23 cellular contexts compared by ENCODE assay signal in genomic region chr17:76009447-76009846, GRCh38. TPM values are rescaled to one million over a fixed set of nuclear protein-coding genes. Genes with fewer than 3 reads are reported as not detected.
A peak's percentile ranks its signal among the peaks of the same experiment; 100 is the strongest.
DNase-seq lines count a peak whose midpoint lies in the region; ATAC-seq and TF ChIP-seq lines count a peak whose summit lies in the region.
"Had no signal": no experiment of that assay in that cellular context is flagged by ENCODE, and none has a peak within 500 bp of the region (broad histone marks: within the 10 kb centered on the region; RNA-seq: fewer than 3 reads in every experiment).

No MANE protein-coding gene starts in this region.

- H3K4me2 ChIP-seq in neural progenitor cell, result no peak overlapping the region

- no peaks in the 10 kb centered on the region for H3K79me2 ChIP-seq in neural progenitor cell (ENCODE audit: low read depth)

- in situ Hi-C loops in KBM-7 (cut with MboI; ENCODE audit: low pct_unique_long_range_greater_than_20kb, low sequenced_read_pairs), result loop anchor here (25.0 kb wide), 1 partner anchor 278 kb away; no protein-coding TSS in a partner anchor

- peak overlapping the region; percentile 19 to 57 for H3K27ac Mint-ChIP-seq in activated naive CD4-positive, alpha-beta T cell treated with anti-CD3 and anti-CD28 coated beads, Interleukin-2, amount 50 U/mL, for 72 hours
- H3K27ac Mint-ChIP-seq in endothelial cell (ENCODE audit: unreplicated experiment) (peak overlapping the region; percentile 43), neural progenitor cell (no peak overlapping the region)
- H3K27ac Mint-ChIP-seq: IgD-negative memory B cell had no signal

- H4K20me1 ChIP-seq in neural progenitor cell (ENCODE audit: low read depth), result no peaks in the 10 kb centered on the region

- no peaks in the 10 kb centered on the region for H3K36me3 ChIP-seq in neural progenitor cell

- no peak overlapping the region for H3K4me3 ChIP-seq in neural progenitor cell
- H3K4me3 ChIP-seq: GM23248, MG63 had no signal

- no peak overlapping the region for H3K9ac ChIP-seq in neural progenitor cell
- H3K9ac ChIP-seq: GM23248 had no signal

- H3K4me1 Mint-ChIP-seq in endothelial cell (ENCODE audit: unreplicated experiment) (no peaks in the 10 kb centered on the region), neural progenitor cell (peaks cover 12% of the 10 kb centered on the region)

- H3K27me3 ChIP-seq in neural progenitor cell, result no peaks in the 10 kb centered on the region
- H3K27me3 ChIP-seq: MG63 had no signal

- no peaks in the 10 kb centered on the region for H3F3A ChIP-seq in neural progenitor cell (ENCODE audit: low read depth)

- DNase-seq in activated naive CD4-positive, alpha-beta T cell treated with anti-CD3 and anti-CD28 coated beads, Interleukin-2, amount 50 U/mL, for 72 hours (ENCODE audit: low spot score in 2 of 2), result no peak
- no peak for DNase-seq in activated naive CD4-positive, alpha-beta T cell treated with anti-CD3 and anti-CD28 coated beads, Interleukin-2, amount 50 U/mL, for 16 hours
- no peak for DNase-seq in endothelial cell (ENCODE audit: low spot score)
- no peak for DNase-seq in neural progenitor cell (ENCODE audit: low spot score)
- no peak for DNase-seq in KBM-7
- no peak for DNase-seq in Kasumi-1 (lab: John Stamatoyannopoulos, UW)
- DNase-seq: CD8-positive, alpha-beta memory T cell; DMS53; GF-D8; GM23248; HCEC 1CT; MG63; NCI-H1417; NCI-H187; NCI-H446; NCI-H526 had no signal

- H3K4me1 ChIP-seq in neural progenitor cell, result no peaks in the 10 kb centered on the region

- H3K4me3 Mint-ChIP-seq in endothelial cell (ENCODE audit: unreplicated experiment), result peak overlapping the region; percentile 79
- peak overlapping the region; percentile 13 for H3K4me3 Mint-ChIP-seq in neural progenitor cell
- H3K4me3 Mint-ChIP-seq: CD8-positive, alpha-beta memory T cell; IgD-negative memory B cell had no signal

- H3K9me3 ChIP-seq in neural progenitor cell (ENCODE audit: low read depth), result no peaks in the 10 kb centered on the region
- H3K9me3 ChIP-seq: MG63 had no signal

- no peaks in the 10 kb centered on the region for H3K36me3 Mint-ChIP-seq in activated naive CD4-positive, alpha-beta T cell treated with anti-CD3 and anti-CD28 coated beads, Interleukin-2, amount 50 U/mL, for 72 hours
- H3K36me3 Mint-ChIP-seq in endothelial cell (ENCODE audit: low read depth, unreplicated experiment) (peaks cover 13% of the 10 kb centered on the region), neural progenitor cell (no peaks in the 10 kb centered on the region)
- H3K36me3 Mint-ChIP-seq: CD8-positive, alpha-beta memory T cell; IgD-negative memory B cell had no signal

- H2AFZ ChIP-seq in neural progenitor cell (replicated peaks), result no peak overlapping the region
- H2AFZ ChIP-seq: GM23248 had no signal

- TF ChIP-seq CTCF in endothelial cell (IDR thresholded peaks at IDR 0.05; ENCODE audit: unreplicated experiment) (no peak), neural progenitor cell (IDR thresholded peaks at IDR 0.05) (no peak)

- H3K27me3 Mint-ChIP-seq in endothelial cell (ENCODE audit: unreplicated experiment) (no peaks in the 10 kb centered on the region), neural progenitor cell (ENCODE audit: insufficient read depth, low read depth) (peaks cover 16% of the 10 kb centered on the region)
- H3K27me3 Mint-ChIP-seq: IgD-negative memory B cell had no signal

- no peaks in the 10 kb centered on the region for H3K9me3 Mint-ChIP-seq in activated naive CD4-positive, alpha-beta T cell treated with anti-CD3 and anti-CD28 coated beads, Interleukin-2, amount 50 U/mL, for 72 hours
- H3K9me3 Mint-ChIP-seq in endothelial cell (ENCODE audit: unreplicated experiment), result no peaks in the 10 kb centered on the region
- no peaks in the 10 kb centered on the region for H3K9me3 Mint-ChIP-seq in neural progenitor cell
- H3K9me3 Mint-ChIP-seq: CD8-positive, alpha-beta memory T cell; IgD-negative memory B cell had no signal

- no peak overlapping the region for H3K27ac ChIP-seq in neural progenitor cell
- H3K27ac ChIP-seq: 22Rv1, C4-2B, GM23248 had no signal

- ATAC-seq in activated naive CD4-positive, alpha-beta T cell treated with anti-CD3 and anti-CD28 coated beads, Interleukin-2, amount 50 U/mL, for 72 hours, result no peak
- ATAC-seq in HG03025 (IDR thresholded peaks at IDR 0.05; ENCODE audit: low FRiP score, unreplicated experiment) (no peak), HG03354 (IDR thresholded peaks at IDR 0.05; ENCODE audit: poor library complexity, severe bottlenecking, unreplicated experiment) (no peak)

RNA-seq across cellular contexts. Expression of gene CDK3, which starts 8.8 kb away (rescaled TPM):
- total RNA-seq in activated naive CD4-positive, alpha-beta T cell treated with anti-CD3 and anti-CD28 coated beads, Interleukin-2, amount 50 U/mL, for 72 hours, result 1 to 10 TPM; 6.9 to 8.3 TPM
- total RNA-seq in endothelial cell (ENCODE audit: unreplicated experiment) (8.4 TPM), neural progenitor cell (ENCODE audit: low replicate concordance) (3.0 and 6.8 TPM in 2 replicates)

RNA-seq across cellular contexts. Expression of gene EVPL, which starts 17.7 kb away (rescaled TPM):
- 1 to 10 TPM in 1 of 2 donors, under 1 TPM in 1; 0.34 to 1.5 TPM for total RNA-seq in activated naive CD4-positive, alpha-beta T cell treated with anti-CD3 and anti-CD28 coated beads, Interleukin-2, amount 50 U/mL, for 72 hours
- not detected for total RNA-seq in endothelial cell (ENCODE audit: unreplicated experiment)
- total RNA-seq in neural progenitor cell (ENCODE audit: low replicate concordance), result not detected in 2 replicates
- total RNA-seq: GM23248, LHCN-M2, RPMI7951 had no signal

RNA-seq across cellular contexts. Expression of gene TEN1, which starts 30.4 kb away (rescaled TPM):
- total RNA-seq in activated naive CD4-positive, alpha-beta T cell treated with anti-CD3 and anti-CD28 coated beads, Interleukin-2, amount 50 U/mL, for 72 hours, result 10 to 100 TPM; 13.4 to 20.5 TPM
- total RNA-seq in endothelial cell (ENCODE audit: unreplicated experiment), result 22.6 TPM
- total RNA-seq in neural progenitor cell (ENCODE audit: low replicate concordance), result 5.9 and 9.4 TPM in 2 replicates

RNA-seq across cellular contexts. Expression of gene ACOX1, which starts 30.5 kb away (rescaled TPM):
- 10 to 100 TPM; 31.3 to 42.1 TPM for total RNA-seq in activated naive CD4-positive, alpha-beta T cell treated with anti-CD3 and anti-CD28 coated beads, Interleukin-2, amount 50 U/mL, for 72 hours
- total RNA-seq in endothelial cell (ENCODE audit: unreplicated experiment) (36.1 TPM), neural progenitor cell (ENCODE audit: low replicate concordance) (9.7 and 12.2 TPM in 2 replicates)
